In the genomic region with DNA sequence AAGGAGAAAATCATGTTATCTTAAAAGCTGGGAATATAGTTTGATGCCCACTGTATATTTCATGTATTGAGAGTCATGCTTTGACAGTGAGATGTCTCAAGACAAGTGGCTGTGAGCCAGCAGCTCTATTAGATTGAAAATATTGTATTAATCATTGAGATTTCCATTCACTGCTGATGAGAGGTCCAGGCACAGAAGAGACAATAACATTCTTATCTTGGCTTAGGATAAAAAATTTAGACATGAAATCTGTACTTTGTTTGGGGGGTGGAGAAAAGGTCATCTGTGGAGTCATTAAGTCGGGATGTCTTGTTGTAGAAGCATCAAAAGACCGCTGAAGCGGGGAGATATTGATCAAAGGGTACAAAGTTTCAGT, we compare ENCODE assay signal across 12 cellular contexts.
"Had no signal": no experiment of that assay in that cellular context is flagged by ENCODE, and none has a peak within 500 bp of the region (broad histone marks: within the 10 kb centered on the region; RNA-seq: fewer than 3 reads in every experiment).

No MANE protein-coding gene starts in this region.

- H3K27ac Mint-ChIP-seq: activated CD4-positive, alpha-beta memory T cell treated with anti-CD3 and anti-CD28 coated beads, Interleukin-2, amount 10 ng/mL, durations not matched to agents 7 days and 5 days; activated CD4-positive, alpha-beta T cell treated with anti-CD3 and anti-CD28 coated beads for 36 hours; activated naive CD8-positive, alpha-beta T cell treated with anti-CD3 and anti-CD28 coated beads, Interleukin-2, amount 10 ng/mL, durations not matched to agents 7 days and 5 days; T-helper 2 cell treated with Interferon-gamma antibody and Interleukin-4, amounts not matched to agents 5 μg/mL and 100 μg/mL, for 36 hours had no signal

- H3K9me3 Mint-ChIP-seq: activated CD4-positive, alpha-beta memory T cell treated with anti-CD3 and anti-CD28 coated beads, Interleukin-2, amount 10 ng/mL, durations not matched to agents 7 days and 5 days; T-helper 2 cell treated with Interferon-gamma antibody and Interleukin-4, amounts not matched to agents 5 μg/mL and 100 μg/mL, for 36 hours had no signal

- H3K9me3 ChIP-seq: ovary, tibial nerve had no signal

- H3K4me3 Mint-ChIP-seq: activated CD4-positive, alpha-beta memory T cell treated with anti-CD3 and anti-CD28 coated beads, Interleukin-2, amount 10 ng/mL, durations not matched to agents 7 days and 5 days; activated CD4-positive, alpha-beta T cell treated with anti-CD3 and anti-CD28 coated beads for 36 hours; activated naive CD8-positive, alpha-beta T cell treated with anti-CD3 and anti-CD28 coated beads, Interleukin-2, amount 10 ng/mL, durations not matched to agents 7 days and 5 days; T-helper 2 cell treated with Interferon-gamma antibody and Interleukin-4, amounts not matched to agents 5 μg/mL and 100 μg/mL, for 36 hours had no signal

- DNase-seq: activated CD4-positive, alpha-beta memory T cell treated with anti-CD3 and anti-CD28 coated beads, Interleukin-2, amount 10 ng/mL, durations not matched to agents 7 days and 5 days; activated CD4-positive, alpha-beta T cell treated with anti-CD3 and anti-CD28 coated beads for 36 hours; activated gamma-delta T cell treated with Interleukin-2 at 50 U/mL for 16 hours; activated naive CD8-positive, alpha-beta T cell treated with anti-CD3 and anti-CD28 coated beads, Interleukin-2, amount 10 ng/mL, durations not matched to agents 7 days and 5 days; activated T-cell treated with anti-CD3 and anti-CD28 coated beads, Interleukin-2, amount 50 U/mL, for 48 hours; effector CD4-positive, alpha-beta T cell; hippocampal formation; ovary; SW 1271 had no signal

- H3K27me3 ChIP-seq: ovary, tibial nerve had no signal

- ATAC-seq: activated CD4-positive, alpha-beta T cell treated with anti-CD3 and anti-CD28 coated beads for 36 hours had no signal

- H3K36me3 ChIP-seq: cardiac muscle cell, ovary, tibial nerve had no signal

- H3K4me3 ChIP-seq: cardiac muscle cell, ovary, tibial nerve had no signal

- H3K27me3 Mint-ChIP-seq: activated CD4-positive, alpha-beta T cell treated with anti-CD3 and anti-CD28 coated beads for 36 hours had no signal

- H3K4me1 Mint-ChIP-seq: activated CD4-positive, alpha-beta memory T cell treated with anti-CD3 and anti-CD28 coated beads, Interleukin-2, amount 10 ng/mL, durations not matched to agents 7 days and 5 days; activated CD4-positive, alpha-beta T cell treated with anti-CD3 and anti-CD28 coated beads for 36 hours had no signal
